In genomic region chr11:102794382-102794781, GRCh38 we compare ENCODE assay signal across 9 cellular contexts. TPM values are rescaled to one million over a fixed set of nuclear protein-coding genes. Genes with fewer than 3 reads are reported as not detected.
DNase-seq lines count a peak whose midpoint lies in the region; ATAC-seq, FAIRE-seq and TF ChIP-seq lines count a peak whose summit lies in the region.
"Had no signal": no experiment of that assay in that cellular context is flagged by ENCODE, and none has a peak within 500 bp of the region (broad histone marks: within the 10 kb centered on the region; RNA-seq: fewer than 3 reads in every experiment).

No MANE protein-coding gene starts in this region.

- intact Hi-C loops in IMR-90 (cut with micrococcal nuclease): no loop called here

- TF ChIP-seq RAD21 in IMR-90 (IDR thresholded peaks at IDR 0.05; ENCODE audit: low read length): peak; percentile 39

- 0 out of 2 replicates have a peak overlapping the region, but pooled peaks have one; percentile 16 for H3K4ac ChIP-seq in IMR-90 (ENCODE audit: low read depth, low read length)

- 0 out of 2 replicates have a peak overlapping the region, but pooled peaks have one; percentile 7 for H3K14ac ChIP-seq in IMR-90 (replicated peaks; ENCODE audit: low read depth, low read length)

- CTCF ChIA-PET in IMR-90 (lab: Yijun Ruan, JAX): no interaction called here
- CTCF ChIA-PET in activated CD8-positive, alpha-beta memory T cell treated with anti-CD3 and anti-CD28 coated beads, Interleukin-2, amount 10 ng/mL, durations not matched to agents 7 days and 5 days (lab: Charles Lee): interaction anchor here (0.6 kb wide), 1 partner anchor 260 kb away, joined by 3 read pairs; no protein-coding TSS in a partner anchor

- H3K4me1 ChIP-seq in IMR-90 (ENCODE audit: control insufficient read depth, insufficient read depth, low read length): peaks cover 2% of the 10 kb centered on the region

- H3K4me3 ChIP-seq in IMR-90 (ENCODE audit: insufficient read depth, low read depth, low read length) (no peak overlapping the region), astrocyte of the cerebellum (ENCODE audit: low read depth, low read length) (no peak overlapping the region), retinal pigment epithelial cell (ENCODE audit: low read length) (no peak overlapping the region)
- H3K4me3 ChIP-seq: thoracic aorta had no signal

- TF ChIP-seq CTCF in IMR-90 (conservative IDR thresholded peaks at IDR 0.05; ENCODE audit: low read depth, low read length): peak; percentile 54
- peak; percentile 52 for TF ChIP-seq CTCF in astrocyte of the cerebellum (IDR thresholded peaks at IDR 0.05; ENCODE audit: low read depth, low read length, missing control alignments)
- peak; percentile 64 for TF ChIP-seq CTCF in retinal pigment epithelial cell (conservative IDR thresholded peaks at IDR 0.05; ENCODE audit: low read depth, low read length)

- no peaks in the 10 kb centered on the region for H3K9me3 ChIP-seq in IMR-90 (ENCODE audit: control insufficient read depth, insufficient read depth, low read length)
- H3K9me3 ChIP-seq: thoracic aorta had no signal

- H3K36me3 ChIP-seq in IMR-90 (ENCODE audit: control insufficient read depth, insufficient read depth, low read length): no peaks in the 10 kb centered on the region
- H3K36me3 ChIP-seq: thoracic aorta had no signal

- no peak overlapping the region for H3K4me2 ChIP-seq in IMR-90 (ENCODE audit: low read depth, low read length)

- no peaks in the 10 kb centered on the region for H4K20me1 ChIP-seq in IMR-90 (ENCODE audit: insufficient read depth, low read length)

- BruUV-seq in IMR-90 (replicated peaks; lab: Mats Ljungman, UMichigan): no TSS peak

- H4K91ac ChIP-seq in IMR-90 (ENCODE audit: insufficient read depth, low read depth, low read length): no peak overlapping the region

- no peak overlapping the region for H2BK120ac ChIP-seq in IMR-90 (ENCODE audit: low read depth, low read length)

- H3K27me3 ChIP-seq in IMR-90 (ENCODE audit: control insufficient read depth, insufficient read depth, low read length): no peaks in the 10 kb centered on the region

- H3K4me3 Mint-ChIP-seq in activated CD8-positive, alpha-beta memory T cell treated with anti-CD3 and anti-CD28 coated beads, Interleukin-2, amount 10 ng/mL, durations not matched to agents 7 days and 5 days: no peak overlapping the region

- no peak overlapping the region for H4K8ac ChIP-seq in IMR-90 (ENCODE audit: low read depth in 2 of 2, low read length in 2 of 2)

- H2BK20ac ChIP-seq in IMR-90 (ENCODE audit: low read depth, low read length): no peak overlapping the region

- no peak for FAIRE-seq in HTR-8/SVneo (lab: Jason Lieb, UNC)

- no peak overlapping the region for H3K56ac ChIP-seq in IMR-90 (ENCODE audit: extremely low read depth, insufficient read depth, low read length)

- H4K5ac ChIP-seq in IMR-90 (ENCODE audit: low read depth, low read length): no peak overlapping the region

- H2BK5ac ChIP-seq in IMR-90 (ENCODE audit: low read depth, low read length, poor library complexity, severe bottlenecking): no peak overlapping the region

- no peak for TF ChIP-seq POLR2A in IMR-90 (IDR thresholded peaks at IDR 0.05; ENCODE audit: low read depth, low read length)

- no peaks in the 10 kb centered on the region for H3K79me1 ChIP-seq in IMR-90 (ENCODE audit: low read depth in 1 of 2, low read length in 2 of 2)

- H3K9me1 ChIP-seq in IMR-90 (ENCODE audit: insufficient read depth, low read length): peaks cover 5% of the 10 kb centered on the region

- no peak overlapping the region for H3K18ac ChIP-seq in IMR-90 (ENCODE audit: low read depth, low read length)

- H2AFZ ChIP-seq in IMR-90 (replicated peaks; ENCODE audit: low read length, poor library complexity): peak overlapping the region; percentile 54

- no peaks in the 10 kb centered on the region for H3K4me1 Mint-ChIP-seq in activated CD8-positive, alpha-beta memory T cell treated with anti-CD3 and anti-CD28 coated beads, Interleukin-2, amount 10 ng/mL, durations not matched to agents 7 days and 5 days

- H2BK15ac ChIP-seq in IMR-90 (ENCODE audit: low read depth, low read length): no peak overlapping the region

- POLR2A ChIA-PET in IMR-90 (lab: Charles Lee; ENCODE audit: unreplicated experiment): no interaction called here

- in situ Hi-C loops in IMR-90 (cut with MboI; ENCODE audit: low sequenced_read_pairs): no loop called here
- in situ Hi-C loops in astrocyte of the cerebellum (cut with HindIII; ENCODE audit: low sequenced_read_pairs): no loop called here

- no peak overlapping the region for H3K23ac ChIP-seq in IMR-90 (ENCODE audit: low read depth, low read length)

- H3K27ac ChIP-seq in IMR-90 (ENCODE audit: insufficient read depth, low read length): no peak overlapping the region
- H3K27ac ChIP-seq: thoracic aorta had no signal

- H2AK9ac ChIP-seq in IMR-90 (replicated peaks; ENCODE audit: low read depth, low read length, poor library complexity): peak overlapping the region; percentile 42

- no peak overlapping the region for H3K9ac ChIP-seq in IMR-90 (ENCODE audit: low read depth, low read length)

- H3K9me3 Mint-ChIP-seq in activated CD8-positive, alpha-beta memory T cell treated with anti-CD3 and anti-CD28 coated beads, Interleukin-2, amount 10 ng/mL, durations not matched to agents 7 days and 5 days (ENCODE audit: low read depth): no peaks in the 10 kb centered on the region

- dilution Hi-C loops in IMR-90 (cut with HindIII; ENCODE audit: low sequenced_read_pairs, unreplicated experiment): no loop called here

- ATAC-seq in GM21528 (IDR thresholded peaks at IDR 0.05; ENCODE audit: low FRiP score, unreplicated experiment) (peak; percentile 89), IMR-90 (ENCODE audit: low read depth) (peak; percentile 21; the same call in 1 of the 2 replicates)
- no peak for ATAC-seq in activated CD8-positive, alpha-beta memory T cell treated with anti-CD3 and anti-CD28 coated beads, Interleukin-2, amount 10 ng/mL, durations not matched to agents 7 days and 5 days

- H2AK5ac ChIP-seq in IMR-90 (ENCODE audit: low read depth, low read length): no peak overlapping the region

- H3K27me3 Mint-ChIP-seq in activated CD8-positive, alpha-beta memory T cell treated with anti-CD3 and anti-CD28 coated beads, Interleukin-2, amount 10 ng/mL, durations not matched to agents 7 days and 5 days: no peaks in the 10 kb centered on the region

- H3K27ac Mint-ChIP-seq in activated CD8-positive, alpha-beta memory T cell treated with anti-CD3 and anti-CD28 coated beads, Interleukin-2, amount 10 ng/mL, durations not matched to agents 7 days and 5 days: no peak overlapping the region

- no peaks in the 10 kb centered on the region for H3K36me3 Mint-ChIP-seq in activated CD8-positive, alpha-beta memory T cell treated with anti-CD3 and anti-CD28 coated beads, Interleukin-2, amount 10 ng/mL, durations not matched to agents 7 days and 5 days

- DNase-seq in activated T-cell treated with anti-CD3 and anti-CD28 coated beads, Interleukin-2, amount 50 U/mL, for 48 hours: peak; percentile 21 to 24
- DNase-seq in activated T-cell treated with anti-CD3 and anti-CD28 coated beads for 4 hours (no peak), IMR-90 (peak; percentile 50), astrocyte of the cerebellum (ENCODE audit: low read depth) (no peak), retinal pigment epithelial cell (ENCODE audit: low read depth) (no peak), HTR-8/SVneo (ENCODE audit: insufficient read length, low spot score) (no peak)
- no peak for DNase-seq in activated CD8-positive, alpha-beta memory T cell treated with anti-CD3 and anti-CD28 coated beads, Interleukin-2, amount 10 ng/mL, durations not matched to agents 7 days and 5 days

TF ChIP-seq in IMR-90, 13 proteins besides CTCF, POLR2A, EP300 and RAD21:
- no peak for TF ChIP-seq NFE2L2 (IDR thresholded peaks at IDR 0.05; ENCODE audit: low read depth, low read length)
- peak; percentile 42 for TF ChIP-seq SMC3 (IDR thresholded peaks at IDR 0.05; ENCODE audit: low read depth, low read length)

RNA-seq across cellular contexts. Expression of gene MMP1, which starts 3.6 kb away (rescaled TPM):
- 245 and 246 TPM in 2 replicates for total RNA-seq in IMR-90 (2012; rRNA removed)
- 155 and 166 TPM in 2 replicates for polyA plus RNA-seq in IMR-90 (2012; rRNA removed)
- polyA plus RNA-seq in IMR-90 (2012; cell fraction: cytosol; rRNA removed): 30.1 and 60.9 TPM in 2 replicates
- 9.4 and 51.9 TPM in 2 replicates for polyA plus RNA-seq in IMR-90 (2012; cell fraction: nucleus; rRNA removed; ENCODE audit: low replicate concordance)
- not detected for total RNA-seq in activated CD8-positive, alpha-beta memory T cell treated with anti-CD3 and anti-CD28 coated beads, Interleukin-2, amount 10 ng/mL, durations not matched to agents 7 days and 5 days

RNA-seq across cellular contexts. Expression of gene MMP10, which starts 14.0 kb away (rescaled TPM):
- total RNA-seq in IMR-90 (2012; rRNA removed): not detected in 2 replicates
- polyA plus RNA-seq in IMR-90 (2012; rRNA removed): not detected in 2 replicates
- polyA plus RNA-seq in IMR-90 (2012; cell fraction: cytosol; rRNA removed): not detected in 2 replicates
- not detected in 2 replicates for polyA plus RNA-seq in IMR-90 (2012; cell fraction: nucleus; rRNA removed; ENCODE audit: low replicate concordance)
- under 1 TPM in 1 of 2 experiments, not detected in 1; 0.33 TPM for total RNA-seq in activated CD8-positive, alpha-beta memory T cell treated with anti-CD3 and anti-CD28 coated beads, Interleukin-2, amount 10 ng/mL, durations not matched to agents 7 days and 5 days
- total RNA-seq: thoracic aorta had no signal

RNA-seq across cellular contexts. Expression of gene MMP3, which starts 49.0 kb away (rescaled TPM):
- under 0.01 and 0.28 TPM in 2 replicates for total RNA-seq in IMR-90 (2012; rRNA removed)
- polyA plus RNA-seq in IMR-90 (2012; rRNA removed): 0.29 and 0.39 TPM in 2 replicates
- 0.03 and 0.09 TPM in 2 replicates for polyA plus RNA-seq in IMR-90 (2012; cell fraction: cytosol; rRNA removed)
- polyA plus RNA-seq in IMR-90 (2012; cell fraction: nucleus; rRNA removed; ENCODE audit: low replicate concordance): 0.04 and 0.09 TPM in 2 replicates
- not detected for total RNA-seq in activated CD8-positive, alpha-beta memory T cell treated with anti-CD3 and anti-CD28 coated beads, Interleukin-2, amount 10 ng/mL, durations not matched to agents 7 days and 5 days

Comparison
In these comparisons a context has a peak if more than half of its experiments do, and no peak if none do; other contexts are left out.
1. DNase-seq: peak in activated T-cell treated with anti-CD3 and anti-CD28 coated beads, Interleukin-2, amount 50 U/mL, for 48 hours (2 of 2) and IMR-90 (single experiment); none in activated T-cell treated with anti-CD3 and anti-CD28 coated beads for 4 hours (single experiment), astrocyte of the cerebellum (single experiment), retinal pigment epithelial cell (single experiment), HTR-8/SVneo (single experiment) and activated CD8-positive, alpha-beta memory T cell treated with anti-CD3 and anti-CD28 coated beads, Interleukin-2, amount 10 ng/mL, durations not matched to agents 7 days and 5 days (single experiment).
2. RNA of gene MMP1, which starts 3.6 kb away (total RNA-seq): 245 to 246 TPM in IMR-90; not detected in activated CD8-positive, alpha-beta memory T cell treated with anti-CD3 and anti-CD28 coated beads, Interleukin-2, amount 10 ng/mL, durations not matched to agents 7 days and 5 days; every median in the first group is over 100 times any median in the second.
3. Peak in every context shown above with its lines, with median percentiles within 50 percentile points of each other: CTCF ChIP-seq.